ENCODE assay signal across 21 cellular contexts in genomic region chr19:5025027-5025426, GRCh38.
"Had no signal": no experiment of that assay in that cellular context is flagged by ENCODE, and none has a peak within 500 bp of the region (broad histone marks: within the 10 kb centered on the region; RNA-seq: fewer than 3 reads in every experiment).

No MANE protein-coding gene starts in this region.

- H3K27ac ChIP-seq: heart right ventricle, left ventricle myocardium inferior, upper lobe of right lung had no signal

- H3K36me3 Mint-ChIP-seq: activated naive CD4-positive, alpha-beta T cell treated with anti-CD3 and anti-CD28 coated beads, Interleukin-2, amount 50 U/mL, for 72 hours; immature natural killer cell; natural killer cell had no signal

- H3K4me3 ChIP-seq: adrenal gland, gastroesophageal sphincter, heart right ventricle, left ventricle myocardium inferior, mucosa of descending colon, testis, upper lobe of right lung had no signal

- ATAC-seq: activated naive CD4-positive, alpha-beta T cell treated with anti-CD3 and anti-CD28 coated beads, Interleukin-2, amount 50 U/mL, for 72 hours; esophagus mucosa; mucosa of descending colon; natural killer cell had no signal

- H3K9me3 Mint-ChIP-seq: activated naive CD4-positive, alpha-beta T cell treated with anti-CD3 and anti-CD28 coated beads, Interleukin-2, amount 50 U/mL, for 72 hours; natural killer cell had no signal

- H3K9me3 ChIP-seq: adrenal gland, gastroesophageal sphincter, heart right ventricle, left ventricle myocardium inferior, mucosa of descending colon, testis, upper lobe of right lung had no signal

- DNase-seq: activated CD4-positive, alpha-beta T cell treated with anti-CD3 and anti-CD28 coated beads for 1 hour; activated CD4-positive, alpha-beta T cell treated with anti-CD3 and anti-CD28 coated beads, Interleukin-2, amount 50 U/mL, for 4 hours; activated gamma-delta T cell treated with Interleukin-2 at 50 U/mL for 16 hours; adrenal gland; effector CD8-positive, alpha-beta T cell; heart right ventricle; immature natural killer cell; kidney glomerular epithelial cell; left ventricle myocardium inferior; mesenchymal stem cell; mucosa of descending colon; natural killer cell; nucleus accumbens; small intestine; stimulated activated CD4-positive, alpha-beta T cell treated with anti-CD3 and anti-CD28 coated beads, Interleukin-15, amount 100 ng/mL, for 24 hours; stimulated activated CD4-positive, alpha-beta T cell treated with anti-CD3 and anti-CD28 coated beads, Interleukin-4, amount 100 ng/mL, for 1 hour; upper lobe of right lung had no signal

- H3K4me1 ChIP-seq: upper lobe of right lung had no signal

- H3K27ac Mint-ChIP-seq: natural killer cell had no signal

- H3K36me3 ChIP-seq: adrenal gland, left ventricle myocardium inferior, upper lobe of right lung had no signal

- H3K4me3 Mint-ChIP-seq: immature natural killer cell, natural killer cell had no signal

- H3K27me3 ChIP-seq: adrenal gland, gastroesophageal sphincter, heart right ventricle, testis, upper lobe of right lung had no signal
